Comparison of ENCODE assay signal across 1 cellular context in genomic region chr9:108889649-108890067, GRCh38.
TF ChIP-seq lines count a peak whose summit lies in the region.

No MANE protein-coding gene starts in this region.

TF ChIP-seq in HepG2, 621 proteins besides CTCF, POLR2A, EP300 and RAD21 (continued from another document and continues in another):
- TF ChIP-seq MAFK (conservative IDR thresholded peaks at IDR 0.05 in 1 of 2, IDR thresholded peaks at IDR 0.05 in 1 of 2; ENCODE audit: low read length in 2 of 2) (no peak), ZBTB25 (CRISPR knock-in tag; IDR thresholded peaks at IDR 0.05) (no peak), ZNF17 (CRISPR knock-in tag; IDR thresholded peaks at IDR 0.05) (no peak), IRF2 (CRISPR knock-in tag; IDR thresholded peaks at IDR 0.05) (0 out of 2 replicates have a peak, but pooled peaks have one; percentile 11), ZNF552 (CRISPR knock-in tag; IDR thresholded peaks at IDR 0.05; ENCODE audit: borderline replicate concordance) (no peak), TFE3 (CRISPR knock-in tag; IDR thresholded peaks at IDR 0.05) (no peak), ZEB1 (IDR thresholded peaks at IDR 0.05; ENCODE audit: insufficient replicate concordance, low read depth) (no peak), ZNF644 (CRISPR knock-in tag; IDR thresholded peaks at IDR 0.05; ENCODE audit: low read depth) (no peak), KLF6 (CRISPR knock-in tag; IDR thresholded peaks at IDR 0.05) (no peak; the same call in 1 of the 2 replicates), BRF2 (CRISPR knock-in tag; IDR thresholded peaks at IDR 0.05) (no peak), GFI1 (CRISPR knock-in tag; IDR thresholded peaks at IDR 0.05; ENCODE audit: borderline replicate concordance) (peak; percentile 71; the same call in 1 of the 2 replicates), FOXO4 (CRISPR knock-in tag; conservative IDR thresholded peaks at IDR 0.05) (no peak), GTF3A (CRISPR knock-in tag; conservative IDR thresholded peaks at IDR 0.05) (no peak), CERS6 (CRISPR knock-in tag; IDR thresholded peaks at IDR 0.05) (no peak), ZNF7 (CRISPR knock-in tag; IDR thresholded peaks at IDR 0.05) (no peak), ELF3 (CRISPR knock-in tag; IDR thresholded peaks at IDR 0.05) (peak; percentile 16; the same call in 1 of the 2 replicates), ZHX1 (CRISPR knock-in tag; IDR thresholded peaks at IDR 0.05; ENCODE audit: low read depth) (no peak), PAWR (CRISPR knock-in tag; IDR thresholded peaks at IDR 0.05; ENCODE audit: borderline replicate concordance) (no peak), HNRNPK (IDR thresholded peaks at IDR 0.05; ENCODE audit: low read depth, low read length, poor library complexity, severe bottlenecking) (no peak), ISL2 (CRISPR knock-in tag; IDR thresholded peaks at IDR 0.05) (peak; percentile 93), MED13 (CRISPR knock-in tag; IDR thresholded peaks at IDR 0.05) (peak; percentile 76; the same call in 1 of the 2 replicates), POGZ (CRISPR knock-in tag; IDR thresholded peaks at IDR 0.05) (0 out of 2 replicates have a peak, but pooled peaks have one; percentile 33), GATAD2A (CRISPR knock-in tag; IDR thresholded peaks at IDR 0.05) (peak; percentile 90), PAF1 (CRISPR knock-in tag; IDR thresholded peaks at IDR 0.05) (no peak), ZNF263 (CRISPR knock-in tag; IDR thresholded peaks at IDR 0.05) (no peak), AKAP8 (CRISPR knock-in tag; IDR thresholded peaks at IDR 0.05) (no peak), REPIN1 (CRISPR knock-in tag; IDR thresholded peaks at IDR 0.05; ENCODE audit: borderline replicate concordance, low read depth) (no peak), ZNF274 (CRISPR knock-in tag; IDR thresholded peaks at IDR 0.05) (no peak), RFXANK (CRISPR knock-in tag; IDR thresholded peaks at IDR 0.05) (no peak), MNT (IDR thresholded peaks at IDR 0.05) (no peak), POLR2AphosphoS5 (IDR thresholded peaks at IDR 0.05; ENCODE audit: low read depth, low read length) (no peak), RNF219 (CRISPR knock-in tag; IDR thresholded peaks at IDR 0.05) (no peak), AGO1 (IDR thresholded peaks at IDR 0.05; ENCODE audit: low read depth, low read length, poor library complexity, severe bottlenecking) (no peak), HNF4G (IDR thresholded peaks at IDR 0.05; ENCODE audit: borderline replicate concordance, low read depth, low read length) (peak; percentile 12; the same call in 1 of the 2 replicates), HNF4G (CRISPR knock-in tag; IDR thresholded peaks at IDR 0.05; ENCODE audit: borderline replicate concordance, low read depth) (no peak), ZBTB7A (CRISPR knock-in tag; IDR thresholded peaks at IDR 0.05) (no peak), TSC22D2 (CRISPR knock-in tag; IDR thresholded peaks at IDR 0.05; ENCODE audit: borderline replicate concordance) (no peak), CREM (IDR thresholded peaks at IDR 0.05) (peak; percentile 90), CREM (CRISPR knock-in tag; IDR thresholded peaks at IDR 0.05) (no peak), GLI4 (CRISPR knock-in tag; IDR thresholded peaks at IDR 0.05; ENCODE audit: borderline replicate concordance) (no peak), SAP130 (CRISPR knock-in tag; IDR thresholded peaks at IDR 0.05; ENCODE audit: low read depth) (peak; percentile 54), ZNF567 (CRISPR knock-in tag; IDR thresholded peaks at IDR 0.05; ENCODE audit: borderline replicate concordance) (no peak), ZMYM3 (CRISPR knock-in tag; IDR thresholded peaks at IDR 0.05) (no peak), ZNF430 (CRISPR knock-in tag; IDR thresholded peaks at IDR 0.05) (no peak), AFF4 (CRISPR knock-in tag; IDR thresholded peaks at IDR 0.05) (no peak), JUNB (CRISPR knock-in tag; IDR thresholded peaks at IDR 0.05; ENCODE audit: borderline replicate concordance) (no peak), ATRX (CRISPR knock-in tag; IDR thresholded peaks at IDR 0.05; ENCODE audit: borderline replicate concordance) (no peak), SOX13 (IDR thresholded peaks at IDR 0.05) (peak; percentile 22; the same call in 1 of the 2 replicates), SOX13 (CRISPR knock-in tag; conservative IDR thresholded peaks at IDR 0.05 in 1 of 2, IDR thresholded peaks at IDR 0.05 in 1 of 2) (peak in 1 of 2 experiments; percentile 78; a peak in 2 of 4 replicates), EHMT2 (IDR thresholded peaks at IDR 0.05; ENCODE audit: borderline replicate concordance, low read depth, low read length) (no peak), IRX3 (CRISPR knock-in tag; IDR thresholded peaks at IDR 0.05; ENCODE audit: borderline replicate concordance, low read depth) (no peak), ZNF264 (CRISPR knock-in tag; IDR thresholded peaks at IDR 0.05) (no peak)
